ENCODE assay signal across 2 cellular contexts in genomic region chr3:174398761-174399160, GRCh38.
TF ChIP-seq lines count a peak whose summit lies in the region.

No MANE protein-coding gene starts in this region.

TF ChIP-seq in IMR-90, 13 proteins besides CTCF, POLR2A, EP300 and RAD21 (continued from another document):
- TF ChIP-seq MXI1 (IDR thresholded peaks at IDR 0.05; ENCODE audit: borderline replicate concordance, low read depth, low read length): no peak
- no peak for TF ChIP-seq CHD1 (IDR thresholded peaks at IDR 0.05; ENCODE audit: low read depth, low read length)
- TF ChIP-seq NFE2L2 (IDR thresholded peaks at IDR 0.05; ENCODE audit: low read depth, low read length): no peak
- TF ChIP-seq RCOR1 (IDR thresholded peaks at IDR 0.05; ENCODE audit: insufficient replicate concordance, low read length): no peak
TF ChIP-seq in IMR-90: peak in this region for 0.

TF ChIP-seq in SK-N-SH treated with all-trans-retinoic acid at 6 μM for 48 hours, 23 proteins besides CTCF, POLR2A, EP300 and RAD21 (continued from another document):
- TF ChIP-seq TSHZ2 (CRISPR knock-in tag; IDR thresholded peaks at IDR 0.05) (no peak), ESRRG (CRISPR knock-in tag; IDR thresholded peaks at IDR 0.05) (no peak), PPARA (CRISPR knock-in tag; IDR thresholded peaks at IDR 0.05; ENCODE audit: borderline replicate concordance) (no peak), TCF4 (CRISPR knock-in tag; IDR thresholded peaks at IDR 0.05; ENCODE audit: borderline replicate concordance) (no peak), GLIS3 (CRISPR knock-in tag; IDR thresholded peaks at IDR 0.05) (no peak), RARB (CRISPR knock-in tag; IDR thresholded peaks at IDR 0.05) (no peak), CREB5 (CRISPR knock-in tag; IDR thresholded peaks at IDR 0.05; ENCODE audit: low read depth) (no peak), ISL1 (CRISPR knock-in tag; IDR thresholded peaks at IDR 0.05) (no peak), ZFP30 (CRISPR knock-in tag; IDR thresholded peaks at IDR 0.05) (no peak), ZFP3 (CRISPR knock-in tag; IDR thresholded peaks at IDR 0.05) (no peak), ZNF565 (CRISPR knock-in tag; conservative IDR thresholded peaks at IDR 0.05; ENCODE audit: low read depth) (no peak), BACH2 (CRISPR knock-in tag; IDR thresholded peaks at IDR 0.05; ENCODE audit: borderline replicate concordance) (no peak), ZNF70 (CRISPR knock-in tag; IDR thresholded peaks at IDR 0.05) (no peak), SNAI2 (CRISPR knock-in tag; IDR thresholded peaks at IDR 0.05) (no peak), ZC3H10 (CRISPR knock-in tag; IDR thresholded peaks at IDR 0.05) (no peak)
